In genomic region chr3:78632925-78633324, GRCh38 we compare ENCODE assay signal across 15 cellular contexts.
"Had no signal": no experiment of that assay in that cellular context is flagged by ENCODE, and none has a peak within 500 bp of the region (broad histone marks: within the 10 kb centered on the region; RNA-seq: fewer than 3 reads in every experiment).

No MANE protein-coding gene starts in this region.

- H3K9me3 Mint-ChIP-seq: activated naive CD8-positive, alpha-beta T cell treated with anti-CD3 and anti-CD28 coated beads, Interleukin-2, amount 10 ng/mL, durations not matched to agents 7 days and 5 days; natural killer cell treated with Interleukin-12 subunit alpha and Interleukin-12 subunit beta and Interleukin-15 and Interleukin-18, amount 100 ng/mL, for 72 hours had no signal

- H3K27ac Mint-ChIP-seq: activated naive CD8-positive, alpha-beta T cell treated with anti-CD3 and anti-CD28 coated beads, Interleukin-2, amount 10 ng/mL, durations not matched to agents 7 days and 5 days; immature natural killer cell; natural killer cell treated with Interleukin-12 subunit alpha and Interleukin-12 subunit beta and Interleukin-15 and Interleukin-18, amount 100 ng/mL, for 72 hours; T-helper 2 cell treated with Interferon-gamma antibody and Interleukin-4, amounts not matched to agents 5 μg/mL and 100 μg/mL, for 36 hours had no signal

- H3K4me1 ChIP-seq: tibial artery, uterus had no signal

- H3K27me3 ChIP-seq: tibial artery, uterus had no signal

- H3K4me3 ChIP-seq: mucosa of descending colon, tibial artery, uterus had no signal

- H3K9me3 ChIP-seq: mucosa of descending colon, tibial artery, uterus had no signal

- H3K27ac ChIP-seq: tibial artery, uterus had no signal

- DNase-seq: activated CD4-positive, alpha-beta T cell treated with anti-CD3 and anti-CD28 coated beads for 1 hour; activated CD4-positive, alpha-beta T cell treated with anti-CD3 and anti-CD28 coated beads, Interleukin-2, amount 50 U/mL, for 48 hours; activated gamma-delta T cell; activated naive CD8-positive, alpha-beta T cell treated with anti-CD3 and anti-CD28 coated beads, Interleukin-2, amount 10 ng/mL, durations not matched to agents 7 days and 5 days; activated T-cell treated with anti-CD3 and anti-CD28 coated beads, Interleukin-2, amount 50 U/mL, for 4 hours; aorta; glutamatergic neuron; immature natural killer cell; mucosa of descending colon; stimulated activated CD4-positive, alpha-beta T cell treated with anti-CD3 and anti-CD28 coated beads, Interleukin-4, amount 100 ng/mL, for 4 hours; SW 1271; tibial artery; uterus had no signal

- H3K36me3 Mint-ChIP-seq: activated naive CD8-positive, alpha-beta T cell treated with anti-CD3 and anti-CD28 coated beads, Interleukin-2, amount 10 ng/mL, durations not matched to agents 7 days and 5 days; natural killer cell treated with Interleukin-12 subunit alpha and Interleukin-12 subunit beta and Interleukin-15 and Interleukin-18, amount 100 ng/mL, for 72 hours had no signal

- H3K4me1 Mint-ChIP-seq: activated naive CD8-positive, alpha-beta T cell treated with anti-CD3 and anti-CD28 coated beads, Interleukin-2, amount 10 ng/mL, durations not matched to agents 7 days and 5 days; immature natural killer cell had no signal

- H3K4me3 Mint-ChIP-seq: activated naive CD8-positive, alpha-beta T cell treated with anti-CD3 and anti-CD28 coated beads, Interleukin-2, amount 10 ng/mL, durations not matched to agents 7 days and 5 days; activated T-cell treated with anti-CD3 and anti-CD28 coated beads, Interleukin-2, amount 50 U/mL, for 4 hours; immature natural killer cell; natural killer cell treated with Interleukin-12 subunit alpha and Interleukin-12 subunit beta and Interleukin-15 and Interleukin-18, amount 100 ng/mL, for 72 hours; T-helper 2 cell treated with Interferon-gamma antibody and Interleukin-4, amounts not matched to agents 5 μg/mL and 100 μg/mL, for 36 hours had no signal

- H3K36me3 ChIP-seq: uterus had no signal

- H3K27me3 Mint-ChIP-seq: activated naive CD8-positive, alpha-beta T cell treated with anti-CD3 and anti-CD28 coated beads, Interleukin-2, amount 10 ng/mL, durations not matched to agents 7 days and 5 days; natural killer cell treated with Interleukin-12 subunit alpha and Interleukin-12 subunit beta and Interleukin-15 and Interleukin-18, amount 100 ng/mL, for 72 hours had no signal
